Comparison of ENCODE assay signal across 29 cellular contexts in the genomic region with DNA sequence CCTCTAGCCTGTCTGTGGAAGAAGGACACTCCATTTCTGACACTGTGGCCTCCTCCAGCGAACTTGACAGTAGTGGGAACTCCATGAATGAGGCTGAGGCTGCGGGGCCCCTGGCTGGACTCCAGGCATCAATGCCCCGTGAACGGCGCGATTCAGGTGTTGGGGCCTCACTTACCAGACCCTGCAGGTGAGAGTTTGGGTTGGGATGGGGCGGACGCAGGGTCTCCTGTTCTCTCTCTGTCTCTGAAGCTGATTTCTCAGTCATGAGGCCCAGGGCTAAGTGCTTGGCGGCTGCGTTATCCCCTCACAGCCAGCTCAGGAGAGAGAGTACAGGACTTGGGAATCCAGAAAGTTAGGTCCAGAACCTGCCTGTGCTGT.
"Had no signal": no experiment of that assay in that cellular context is flagged by ENCODE, and none has a peak within 500 bp of the region (broad histone marks: within the 10 kb centered on the region; RNA-seq: fewer than 3 reads in every experiment).

No MANE protein-coding gene starts in this region.

- H3K4me1 Mint-ChIP-seq: mesothelial cell of epicardium, naive B cell, natural killer cell, neural progenitor cell had no signal

- H3K4me3 ChIP-seq: left lung, lower lobe of right lung, neural progenitor cell, ovary, prostate gland, smooth muscle cell, suprapubic skin, thoracic aorta, tibial artery, upper lobe of right lung had no signal

- ATAC-seq: left colon, left lung, lower lobe of right lung, natural killer cell, right cardiac atrium, upper lobe of right lung had no signal

- H3K4me1 ChIP-seq: left lung, lower lobe of right lung, neural progenitor cell, prostate gland, suprapubic skin, tibial artery, upper lobe of right lung had no signal

- H3K27ac Mint-ChIP-seq: mesothelial cell of epicardium, naive B cell, natural killer cell, nephron progenitor cell, neural progenitor cell had no signal

- H3K9me3 ChIP-seq: left lung, lower lobe of right lung, neutrophil, ovary, prostate gland, suprapubic skin, thoracic aorta, tibial artery, upper lobe of right lung had no signal

- H3K27me3 ChIP-seq: left lung, neural progenitor cell, neutrophil, ovary, suprapubic skin, tibial artery, upper lobe of right lung had no signal

- H3K9me3 Mint-ChIP-seq: naive B cell, natural killer cell had no signal

- H3K27ac ChIP-seq: left lung, lower lobe of right lung, neural progenitor cell, neutrophil, ovary, prostate gland, suprapubic skin, thoracic aorta, tibial artery, upper lobe of right lung had no signal

- DNase-seq: hippocampal formation; kidney glomerular epithelial cell; lower lobe of right lung; mammary epithelial cell; mesenchymal stem cell; naive B cell; natural killer cell; nephron progenitor cell; occipital lobe; retina; right cardiac atrium; stimulated activated CD4-positive, alpha-beta T cell treated with anti-CD3 and anti-CD28 coated beads, Interleukin-12 subunit alpha, Interleukin-12 subunit beta, amount 100 ng/mL, for 4 hours; stimulated activated CD4-positive, alpha-beta T cell treated with anti-CD3 and anti-CD28 coated beads, Interleukin-15, amount 100 ng/mL, for 24 hours; stimulated activated CD4-positive, alpha-beta T cell treated with anti-CD3 and anti-CD28 coated beads, Interleukin-2, amount 100 ng/mL, for 24 hours; stimulated activated CD4-positive, alpha-beta T cell treated with anti-CD3 and anti-CD28 coated beads, Interleukin-4, amount 100 ng/mL, for 1 hour; stimulated activated naive CD4-positive, alpha-beta T cell; tibial artery; trophoblast cell; upper lobe of right lung had no signal

- H3K4me3 Mint-ChIP-seq: mesothelial cell of epicardium, natural killer cell, nephron progenitor cell, neural progenitor cell had no signal

- H3K36me3 ChIP-seq: neural progenitor cell, ovary, prostate gland, suprapubic skin, thoracic aorta, tibial artery, upper lobe of right lung had no signal

- H3K36me3 Mint-ChIP-seq: naive B cell, natural killer cell, neural progenitor cell had no signal
